In the genomic region with DNA sequence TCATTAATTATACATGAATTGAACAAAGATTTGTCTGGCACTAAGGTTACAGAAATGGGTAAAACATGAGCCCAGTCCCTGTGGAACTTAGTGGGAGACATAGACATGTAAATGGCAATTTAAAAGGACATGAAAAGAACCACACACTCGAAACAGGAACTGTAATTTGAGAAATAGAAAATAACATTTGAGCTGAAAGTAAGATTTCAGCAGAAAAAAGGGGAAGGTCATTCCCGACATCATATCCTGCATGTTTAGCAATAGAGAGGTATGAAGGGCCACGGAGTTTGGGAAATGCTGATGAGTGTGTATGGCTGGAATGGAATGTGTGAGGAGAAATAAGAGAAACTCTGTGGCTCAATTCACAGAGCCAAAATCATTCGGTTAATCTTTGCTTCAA, we compare ENCODE assay signal across 8 cellular contexts.
DNase-seq lines count a peak whose midpoint lies in the region; ATAC-seq, FAIRE-seq and TF ChIP-seq lines count a peak whose summit lies in the region.

No MANE protein-coding gene starts in this region.

- no peaks in the 10 kb centered on the region for H3K36me3 Mint-ChIP-seq in memory B cell

- no peaks in the 10 kb centered on the region for H3K9me3 Mint-ChIP-seq in memory B cell

- no peaks in the 10 kb centered on the region for H3K27me3 ChIP-seq in prostate gland (replicated peaks; ENCODE audit: insufficient read depth)

- H3K9me3 ChIP-seq in prostate gland: no peaks in the 10 kb centered on the region

- DNase-seq in GM12891 (ENCODE audit: insufficient read length, low spot score) (no peak), SKM-1 (lab: John Stamatoyannopoulos, UW; ENCODE audit: unreplicated experiment) (peak; percentile 70), memory B cell (ENCODE audit: low spot score in 2 of 2) (no peak), NCI-H446 (lab: John Stamatoyannopoulos, UW) (no peak), prostate gland (ENCODE audit: low spot score) (no peak)
- no peak for DNase-seq in activated CD4-positive, alpha-beta T cell treated with anti-CD3 and anti-CD28 coated beads for 1 hour

- peaks cover 9% of the 10 kb centered on the region for H3K4me1 Mint-ChIP-seq in memory B cell

- peaks cover 1% of the 10 kb centered on the region for H3K27me3 Mint-ChIP-seq in memory B cell

- H3K36me3 ChIP-seq in prostate gland: no peaks in the 10 kb centered on the region

- FAIRE-seq in GM12891 (lab: Jason Lieb, UNC): peak; percentile 89

- no peaks in the 10 kb centered on the region for H3K4me1 ChIP-seq in prostate gland (replicated peaks)

- intact Hi-C loops in prostate gland (cut with DNase I): no loop called here

- 68% methylated on average over 4 of the region's 4 CpGs for WGBS in prostate gland

- ATAC-seq in HG02642 (IDR thresholded peaks at IDR 0.05; ENCODE audit: poor library complexity, unreplicated experiment) (peak; percentile 40), memory B cell (ENCODE audit: low read depth) (peak; percentile 64), GM18519 (IDR thresholded peaks at IDR 0.05; ENCODE audit: low FRiP score, unreplicated experiment) (no peak)

- no peak overlapping the region for H3K27ac Mint-ChIP-seq in memory B cell

- no peak for TF ChIP-seq POLR2A in GM12891 (IDR thresholded peaks at IDR 0.05; ENCODE audit: low read depth, low read length)
- no peak for TF ChIP-seq POLR2A in prostate gland (IDR thresholded peaks at IDR 0.05)

- H3K27ac ChIP-seq in prostate gland: no peak overlapping the region

- TF ChIP-seq CTCF in prostate gland (IDR thresholded peaks at IDR 0.05): no peak

- H3K4me3 Mint-ChIP-seq in memory B cell: peak overlapping the region; percentile 56

- H3K4me3 ChIP-seq in prostate gland: no peak overlapping the region

TF ChIP-seq in GM12891, 5 proteins besides CTCF, POLR2A, EP300 and RAD21:
- TF ChIP-seq SPI1 (IDR thresholded peaks at IDR 0.05; ENCODE audit: low read depth, low read length): peak; percentile 89
- no peak for TF ChIP-seq TAF1 (IDR thresholded peaks at IDR 0.05; ENCODE audit: low read depth, low read length)
